ENCODE assay signal across 13 cellular contexts in the genomic region with DNA sequence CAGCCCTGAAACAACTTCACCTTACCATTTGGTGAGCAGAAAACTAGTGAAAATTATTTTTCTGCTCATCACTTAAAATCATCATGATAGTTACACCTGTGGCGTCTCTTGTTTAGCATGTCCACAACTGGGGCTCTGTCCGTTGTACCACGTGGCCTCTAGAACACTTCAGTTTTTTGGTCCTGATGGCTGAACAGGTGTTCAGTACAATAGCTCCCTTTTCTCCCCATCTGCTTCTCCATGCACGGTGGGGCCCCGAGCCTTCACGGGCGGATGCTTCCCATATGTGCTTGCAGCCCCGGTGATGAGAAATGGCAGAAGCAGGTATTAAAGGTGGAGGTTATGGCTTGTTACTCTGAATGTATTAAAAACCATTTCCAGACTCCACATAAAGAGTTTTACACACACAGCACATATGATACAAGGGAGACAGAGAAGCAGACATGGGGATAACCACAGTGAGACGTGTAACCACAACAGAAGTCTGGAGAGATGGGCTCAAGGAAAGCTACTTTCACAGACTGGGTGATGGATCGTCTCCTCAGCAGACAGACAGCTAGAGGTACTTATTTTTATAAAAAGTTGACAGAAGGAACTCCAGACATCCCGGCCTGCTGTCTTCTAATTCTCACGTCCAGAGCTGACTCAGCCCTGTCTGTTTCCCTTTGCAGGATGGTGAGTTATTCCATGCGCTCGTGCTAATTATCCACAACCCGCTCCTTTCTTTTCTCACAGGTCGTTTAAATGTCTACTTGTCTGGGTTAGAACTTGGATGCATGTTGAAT.
DNase-seq lines count a peak whose midpoint lies in the region; ATAC-seq, FAIRE-seq and TF ChIP-seq lines count a peak whose summit lies in the region.
"Had no signal": no experiment of that assay in that cellular context is flagged by ENCODE, and none has a peak within 500 bp of the region (broad histone marks: within the 10 kb centered on the region; RNA-seq: fewer than 3 reads in every experiment).

No MANE protein-coding gene starts in this region.

- H3K9me3 ChIP-seq in BLaER1 (no peaks in the 10 kb centered on the region), HepG2 (ENCODE audit: low read length) (no peaks in the 10 kb centered on the region)

- H3K4me3 ChIP-seq in BLaER1 (no peak overlapping the region), HepG2 (replicated peaks in 1 of 3; ENCODE audit: insufficient read depth in 1 of 3, low read depth in 2 of 3, low read length in 3 of 3) (no peak overlapping the region)

- TF ChIP-seq RAD21 in HepG2 (CRISPR knock-in tag; IDR thresholded peaks at IDR 0.05), result no peak

- no peak overlapping the region for H3K27ac Mint-ChIP-seq in CD14-positive monocyte
- H3K27ac Mint-ChIP-seq: activated T-helper 2 cell treated with anti-CD3 and anti-CD28 coated beads, Interferon-gamma antibody, Interleukin-2, Interleukin-4, amounts not matched to agents 10 μg/mL and 5 μg/mL and 100 μg/mL, durations not matched to agents 14 hours and 24 hours and 36 hours; stimulated activated memory B cell treated with anti-CD40 and anti-IgM and Interleukin-4, amounts not matched to agents 10 μg/mL and 1 μg/mL and 100 μg/mL, for 72 hours; T-cell had no signal

- TF ChIP-seq EP300 in HepG2 (IDR thresholded peaks at IDR 0.05; ENCODE audit: low read depth in 2 of 2, low read length in 2 of 2) (no peak), HepG2 (CRISPR knock-in tag; IDR thresholded peaks at IDR 0.05; ENCODE audit: borderline replicate concordance) (no peak)

- FAIRE-seq in frontal cortex (lab: Jason Lieb, UNC) (no peak), HepG2 (lab: Jason Lieb, UNC) (no peak)

- no peak for TF ChIP-seq CTCF in CD14-positive monocyte (IDR thresholded peaks at IDR 0.05)
- no peak for TF ChIP-seq CTCF in HepG2 (CRISPR knock-in tag; IDR thresholded peaks at IDR 0.05)

- H3K4me1 Mint-ChIP-seq in CD14-positive monocyte, result no peaks in the 10 kb centered on the region

- H3K27ac ChIP-seq in BLaER1, result no peak overlapping the region
- H3K27ac ChIP-seq in HepG2 (ENCODE audit: extremely low read length, insufficient read depth, low read length), result no peak overlapping the region

- in situ Hi-C loops in HepG2 (cut with HindIII; ENCODE audit: extremely low pct_ligation_motif_present, low pct_unique_long_range_greater_than_20kb), result no loop called here

- H3K27me3 ChIP-seq in BLaER1 (no peaks in the 10 kb centered on the region), HepG2 (ENCODE audit: control insufficient read depth in 1 of 2, insufficient read depth in 2 of 2, low read length in 2 of 2) (peaks cover 0 to 18% of the 10 kb centered on the region in 2 experiments; a peak in 2 of 5 replicates)

- 13% methylated on average over 16 of the region's 16 CpGs for WGBS in HepG2 (ENCODE audit: low lambda C conversion rate)

- no peaks in the 10 kb centered on the region for H3K36me3 Mint-ChIP-seq in CD14-positive monocyte
- H3K36me3 Mint-ChIP-seq: stimulated activated memory B cell treated with anti-CD40 and anti-IgM and Interleukin-4, amounts not matched to agents 10 μg/mL and 1 μg/mL and 100 μg/mL, for 72 hours; T-cell had no signal

- ATAC-seq in HG02678 (IDR thresholded peaks at IDR 0.05; ENCODE audit: unreplicated experiment) (peak; percentile 38), HepG2 (no peak)
- ATAC-seq: stimulated activated memory B cell treated with anti-CD40 and anti-IgM and Interleukin-4, amounts not matched to agents 10 μg/mL and 1 μg/mL and 100 μg/mL, for 72 hours; T-cell had no signal

- peaks cover 0 to 2% (median 0%) of the 10 kb centered on the region in 3 donors for H3K27me3 Mint-ChIP-seq in CD14-positive monocyte (ENCODE audit: low read depth in 3 of 3)
- H3K27me3 Mint-ChIP-seq: stimulated activated memory B cell treated with anti-CD40 and anti-IgM and Interleukin-4, amounts not matched to agents 10 μg/mL and 1 μg/mL and 100 μg/mL, for 72 hours had no signal

- H3K9ac ChIP-seq in BLaER1 (no peak overlapping the region), HepG2 (ENCODE audit: insufficient read depth, low read depth, low read length) (no peak overlapping the region)

- H4K20me1 ChIP-seq in BLaER1 (no peaks in the 10 kb centered on the region), HepG2 (ENCODE audit: insufficient read depth, low read length) (no peaks in the 10 kb centered on the region)

- H3K36me3 ChIP-seq in BLaER1 (no peaks in the 10 kb centered on the region), HepG2 (replicated peaks in 1 of 2; ENCODE audit: control insufficient read depth in 1 of 2, insufficient read depth in 2 of 2, low read length in 2 of 2) (no peaks in the 10 kb centered on the region)

- POLR2A ChIA-PET in HepG2 (lab: Yijun Ruan, JAX), result no interaction called here

- no peaks in the 10 kb centered on the region for H3K79me2 ChIP-seq in HepG2 (ENCODE audit: insufficient read depth, low read length)

- no peak overlapping the region for H2AFZ ChIP-seq in HepG2 (ENCODE audit: low read length)

- no TSS peak for BruUV-seq in HepG2 (replicated peaks; lab: Mats Ljungman, UMichigan)

- no peaks in the 10 kb centered on the region for H3K9me3 Mint-ChIP-seq in CD14-positive monocyte
- H3K9me3 Mint-ChIP-seq: activated T-helper 2 cell treated with anti-CD3 and anti-CD28 coated beads, Interferon-gamma antibody, Interleukin-2, Interleukin-4, amounts not matched to agents 10 μg/mL and 5 μg/mL and 100 μg/mL, durations not matched to agents 14 hours and 24 hours and 36 hours; stimulated activated memory B cell treated with anti-CD40 and anti-IgM and Interleukin-4, amounts not matched to agents 10 μg/mL and 1 μg/mL and 100 μg/mL, for 72 hours; T-cell had no signal

- DNase-seq in NCI-H774 (lab: John Stamatoyannopoulos, UW) (peak; percentile 22), glomerular visceral epithelial cell (ENCODE audit: extremely low spot score) (peak; percentile 24), NCI-H2196 treated with DMSO at 0.1 percent for 48 hours (lab: John Stamatoyannopoulos, UW; ENCODE audit: unreplicated experiment) (no peak), CD14-positive monocyte (ENCODE audit: low spot score) (no peak), frontal cortex (ENCODE audit: low spot score in 2 of 2) (no peak), HepG2 (ENCODE audit: low spot score) (no peak)
- DNase-seq: activated CD4-positive, alpha-beta T cell treated with anti-CD3 and anti-CD28 coated beads, Interleukin-2, amount 50 U/mL, for 1 hour; AML-193; T-cell had no signal

- peaks cover 10% of the 10 kb centered on the region for H3K4me1 ChIP-seq in BLaER1
- no peaks in the 10 kb centered on the region for H3K4me1 ChIP-seq in HepG2 (ENCODE audit: insufficient read depth, low read length)

- H3K4me2 ChIP-seq in BLaER1 (peak overlapping the region; percentile 38), HepG2 (ENCODE audit: low read depth, low read length) (no peak overlapping the region)

- intact Hi-C loops in CD14-positive monocyte (cut with micrococcal nuclease), result no loop called here
- intact Hi-C loops in HepG2 (cut with micrococcal nuclease; ENCODE audit: unreplicated experiment), result no loop called here

- H3K4me3 Mint-ChIP-seq in CD14-positive monocyte, result no peak overlapping the region
- H3K4me3 Mint-ChIP-seq: stimulated activated memory B cell treated with anti-CD40 and anti-IgM and Interleukin-4, amounts not matched to agents 10 μg/mL and 1 μg/mL and 100 μg/mL, for 72 hours; T-cell had no signal

- no peak for TF ChIP-seq POLR2A in HepG2 (IDR thresholded peaks at IDR 0.05; ENCODE audit: insufficient read depth in 1 of 2, low read depth in 2 of 2, low read length in 2 of 2)

- CTCF ChIA-PET in HepG2 (lab: Yijun Ruan, JAX; ENCODE audit: low intra/inter-chr PET ratio, low total read pairs), result no interaction called here

TF ChIP-seq in HepG2, 621 proteins besides CTCF, POLR2A, EP300 and RAD21:
- TF ChIP-seq SMC3 (IDR thresholded peaks at IDR 0.05; ENCODE audit: low read length) (no peak), MATR3 (CRISPR knock-in tag; IDR thresholded peaks at IDR 0.05) (no peak), FOXK2 (IDR thresholded peaks at IDR 0.05) (no peak), ZNF572 (CRISPR knock-in tag; IDR thresholded peaks at IDR 0.05) (no peak), ZMAT3 (CRISPR knock-in tag; conservative IDR thresholded peaks at IDR 0.05) (no peak), BHLHE40 (IDR thresholded peaks at IDR 0.05; ENCODE audit: low read length) (no peak), MTA3 (CRISPR knock-in tag; IDR thresholded peaks at IDR 0.05) (no peak), SATB2 (CRISPR knock-in tag; IDR thresholded peaks at IDR 0.05) (no peak), RCOR2 (CRISPR knock-in tag; IDR thresholded peaks at IDR 0.05) (no peak), JUND (CRISPR knock-in tag; IDR thresholded peaks at IDR 0.05) (no peak), ZNF672 (CRISPR knock-in tag; IDR thresholded peaks at IDR 0.05) (no peak)
- TF ChIP-seq, protein P1, sequence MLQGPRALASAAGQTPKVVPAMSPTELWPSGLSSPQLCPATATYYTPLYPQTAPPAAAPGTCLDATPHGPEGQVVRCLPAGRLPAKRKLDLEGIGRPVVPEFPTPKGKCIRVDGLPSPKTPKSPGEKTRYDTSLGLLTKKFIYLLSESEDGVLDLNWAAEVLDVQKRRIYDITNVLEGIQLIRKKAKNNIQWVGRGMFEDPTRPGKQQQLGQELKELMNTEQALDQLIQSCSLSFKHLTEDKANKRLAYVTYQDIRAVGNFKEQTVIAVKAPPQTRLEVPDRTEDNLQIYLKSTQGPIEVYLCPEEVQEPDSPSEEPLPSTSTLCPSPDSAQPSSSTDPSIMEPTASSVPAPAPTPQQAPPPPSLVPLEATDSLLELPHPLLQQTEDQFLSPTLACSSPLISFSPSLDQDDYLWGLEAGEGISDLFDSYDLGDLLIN (CRISPR knock-in tag; IDR thresholded peaks at IDR 0.05; ENCODE audit: borderline replicate concordance), result no peak

Comparison
In these comparisons a context has a peak if more than half of its experiments do, and no peak if none do; other contexts are left out.
1. DNase-seq: peak in NCI-H774 (single experiment) and glomerular visceral epithelial cell (single experiment); none in NCI-H2196 treated with DMSO at 0.1 percent for 48 hours (single experiment), CD14-positive monocyte (single experiment), frontal cortex (0 of 2) and HepG2 (single experiment).